34 cellular contexts compared by ENCODE assay signal in the genomic region with DNA sequence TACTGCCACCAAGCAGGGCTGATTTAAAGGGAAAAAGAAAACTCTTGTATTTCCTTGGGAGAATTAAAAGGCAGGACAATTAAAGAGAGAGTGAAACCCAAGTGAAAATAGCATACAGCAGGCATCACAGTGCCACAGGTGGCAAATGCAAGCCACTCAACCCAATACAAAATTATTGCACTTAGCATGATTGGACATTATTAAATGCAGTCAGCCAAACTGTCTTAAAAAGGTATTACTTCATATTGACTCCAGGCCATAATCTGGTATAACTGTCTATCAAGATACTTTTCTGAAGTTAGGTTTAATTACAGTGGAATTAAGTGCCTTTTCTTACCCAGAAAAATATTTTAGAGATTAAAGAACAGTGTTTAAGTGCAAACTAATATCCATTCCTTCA. TPM values are rescaled to one million over a fixed set of nuclear protein-coding genes. Genes with fewer than 3 reads are reported as not detected.
"Had no signal": no experiment of that assay in that cellular context is flagged by ENCODE, and none has a peak within 500 bp of the region (broad histone marks: within the 10 kb centered on the region; RNA-seq: fewer than 3 reads in every experiment).

No MANE protein-coding gene starts in this region.

- FAIRE-seq: endometrium, endothelial cell of umbilical vein had no signal

- H3K36me3 ChIP-seq: ascending aorta, breast epithelium, cardiac muscle cell, colonic mucosa, esophagus squamous epithelium, gastroesophageal sphincter, heart right ventricle had no signal

- DNase-seq: activated CD4-positive, alpha-beta memory T cell treated with anti-CD3 and anti-CD28 coated beads, Interleukin-2, amount 10 ng/mL, durations not matched to agents 7 days and 5 days; activated CD4-positive, alpha-beta T cell treated with anti-CD3 and anti-CD28 coated beads for 36 hours; activated CD4-positive, alpha-beta T cell treated with anti-CD3 and anti-CD28 coated beads, Interleukin-2, amount 10 ng/mL, durations not matched to agents 24 days and 14 days; activated CD4-positive, CD25-positive, alpha-beta regulatory T cell; activated CD4-positive, CD25-positive, alpha-beta regulatory T cell treated with anti-CD3 and anti-CD28 coated beads, Interleukin-2, amount 50 U/mL, for 72 hours; activated CD8-positive, alpha-beta memory T cell treated with anti-CD3 and anti-CD28 coated beads, Interleukin-2, amount 50 U/mL, for 48 hours; activated gamma-delta T cell; activated naive CD4-positive, alpha-beta T cell; activated naive CD4-positive, alpha-beta T cell treated with anti-CD3 and anti-CD28 coated beads, Interleukin-2, amount 10 ng/mL, durations not matched to agents 7 days and 5 days; activated naive CD8-positive, alpha-beta T cell treated with anti-CD3 and anti-CD28 coated beads, Interleukin-2, amount 10 ng/mL, durations not matched to agents 7 days and 5 days; activated T-cell treated with anti-CD3 and anti-CD28 coated beads for 4 hours; activated T-cell treated with anti-CD3 and anti-CD28 coated beads, Interleukin-2, amount 50 U/mL, for 24 hours; activated T-cell treated with anti-CD3 and anti-CD28 coated beads, Interleukin-2, amount 50 U/mL, for 72 hours; central memory CD4-positive, alpha-beta T cell; cerebellar nuclear complex; colonic mucosa; effector CD8-positive, alpha-beta T cell; esophagus squamous epithelium; foreskin melanocyte; heart right ventricle; T-helper 2 cell had no signal

- H3K27ac ChIP-seq: ascending aorta, breast epithelium, cardiac muscle cell, colonic mucosa, epithelial cell of prostate, esophagus squamous epithelium, gastroesophageal sphincter, heart right ventricle had no signal

- H3K4me1 ChIP-seq: ascending aorta, breast epithelium, colonic mucosa, esophagus squamous epithelium, gastroesophageal sphincter, heart right ventricle had no signal

- H3K9me3 ChIP-seq: ascending aorta, breast epithelium, colonic mucosa, esophagus squamous epithelium, gastroesophageal sphincter, heart right ventricle had no signal

- H3K4me3 ChIP-seq: ascending aorta, breast epithelium, cardiac muscle cell, colonic mucosa, esophagus squamous epithelium, gastroesophageal sphincter, heart right ventricle had no signal

- ATAC-seq: activated CD4-positive, alpha-beta T cell treated with anti-CD3 and anti-CD28 coated beads for 36 hours; activated naive CD4-positive, alpha-beta T cell treated with anti-CD3 and anti-CD28 coated beads, Interleukin-2, amount 50 U/mL, for 72 hours; activated T-cell treated with anti-CD3 and anti-CD28 coated beads, Interleukin-2, amount 50 U/mL, for 72 hours; gastroesophageal sphincter; heart right ventricle had no signal

- H3K27me3 ChIP-seq: ascending aorta, breast epithelium, cardiac muscle cell, colonic mucosa, esophagus squamous epithelium, gastroesophageal sphincter had no signal

RNA-seq across cellular contexts. Expression of gene SLC30A10, which starts 15.4 kb away (rescaled TPM):
- total RNA-seq: activated CD4-positive, alpha-beta memory T cell treated with anti-CD3 and anti-CD28 coated beads, Interleukin-2, amount 10 ng/mL, durations not matched to agents 7 days and 5 days; activated CD4-positive, alpha-beta T cell treated with anti-CD3 and anti-CD28 coated beads for 36 hours; activated CD4-positive, alpha-beta T cell treated with anti-CD3 and anti-CD28 coated beads, Interleukin-2, amount 10 ng/mL, durations not matched to agents 24 days and 14 days; activated naive CD4-positive, alpha-beta T cell treated with anti-CD3 and anti-CD28 coated beads, Interleukin-2, amount 50 U/mL, for 72 hours; activated naive CD8-positive, alpha-beta T cell treated with anti-CD3 and anti-CD28 coated beads, Interleukin-2, amount 10 ng/mL, durations not matched to agents 7 days and 5 days; activated T-cell treated with anti-CD3 and anti-CD28 coated beads, Interleukin-2, amount 50 U/mL, for 72 hours; ascending aorta; breast epithelium; dermis microvascular lymphatic vessel endothelial cell; endothelial cell of umbilical vein; esophagus squamous epithelium; fibroblast of lung; fibroblast of villous mesenchyme; gastroesophageal sphincter; glomerular endothelial cell had no signal
- polyA plus RNA-seq: endothelial cell of umbilical vein, esophagus, fibroblast of lung had no signal
